ENCODE assay signal across 17 cellular contexts in genomic region chr14:58191763-58192596, GRCh38. TPM values are rescaled to one million over a fixed set of nuclear protein-coding genes. Genes with fewer than 3 reads are reported as not detected.
A peak's percentile ranks its signal among the peaks of the same experiment; 100 is the strongest.
DNase-seq lines count a peak whose midpoint lies in the region; ATAC-seq, FAIRE-seq and TF ChIP-seq lines count a peak whose summit lies in the region.
"Had no signal": no experiment of that assay in that cellular context is flagged by ENCODE, and none has a peak within 500 bp of the region (broad histone marks: within the 10 kb centered on the region; RNA-seq: fewer than 3 reads in every experiment).

No MANE protein-coding gene starts in this region.

- WGBS in suprapubic skin = 72% methylated on average over 3 of the region's 3 CpGs

- TF ChIP-seq EP300 in suprapubic skin (IDR thresholded peaks at IDR 0.05) = no peak

- H3K36me3 ChIP-seq in cardiac muscle cell (no peaks in the 10 kb centered on the region), suprapubic skin (no peaks in the 10 kb centered on the region)

- peak overlapping the region; percentile 76 for H3K27ac ChIP-seq in cardiac muscle cell
- H3K27ac ChIP-seq in suprapubic skin = no peak overlapping the region
- H3K27ac ChIP-seq: A549, C4-2B, GM23248 had no signal

- peak; percentile 56 for FAIRE-seq in urothelium cell line (lab: Jason Lieb, UNC)
- FAIRE-seq: A549 had no signal

- peaks cover 17% of the 10 kb centered on the region for H3K4me1 ChIP-seq in cardiac muscle cell (ENCODE audit: low read depth)
- no peaks in the 10 kb centered on the region for H3K4me1 ChIP-seq in suprapubic skin
- H3K4me1 ChIP-seq: A549 had no signal

- H3K9me3 ChIP-seq in cardiac muscle cell (ENCODE audit: low read depth) = no peaks in the 10 kb centered on the region
- H3K9me3 ChIP-seq in suprapubic skin = no peaks in the 10 kb centered on the region
- H3K9me3 ChIP-seq: A549 had no signal

- no peak for ATAC-seq in left cardiac atrium
- no peak for ATAC-seq in HG03135 (IDR thresholded peaks at IDR 0.05; ENCODE audit: unreplicated experiment)
- no peak for ATAC-seq in HG02763 (IDR thresholded peaks at IDR 0.05; ENCODE audit: unreplicated experiment)
- ATAC-seq: A549, HCT116 had no signal

- intact Hi-C loops in left cardiac atrium (cut with DNase I) = no loop called here

- TF ChIP-seq POLR2A in erythroblast (IDR thresholded peaks at IDR 0.05; ENCODE audit: low read length) = no peak
- TF ChIP-seq POLR2A in suprapubic skin (IDR thresholded peaks at IDR 0.05) = no peak

- peak in 1 of 2 donors; percentile 29 for DNase-seq in cardiac muscle cell (ENCODE audit: low read depth in 1 of 2, low spot score in 1 of 2)
- no peak for DNase-seq in left cardiac atrium
- peak; percentile 40 for DNase-seq in OCI-M1 (lab: John Stamatoyannopoulos, UW)
- peak; percentile 12 to 30 for DNase-seq in erythroblast (lab: John Stamatoyannopoulos, UW)
- no peak for DNase-seq in urothelium cell line (ENCODE audit: low spot score)
- no peak for DNase-seq in suprapubic skin (ENCODE audit: low spot score in 2 of 2)
- DNase-seq: GF-D8, GM23248, KBM-7, NCI-H1436, NCI-H345, NCI-H69 had no signal

- TF ChIP-seq CTCF in cardiac muscle cell (IDR thresholded peaks at IDR 0.05; ENCODE audit: low read depth, low read length) (no peak), suprapubic skin (IDR thresholded peaks at IDR 0.05) (no peak)

- H3K27me3 ChIP-seq in cardiac muscle cell (no peaks in the 10 kb centered on the region), suprapubic skin (no peaks in the 10 kb centered on the region)

- H3K4me3 ChIP-seq in cardiac muscle cell = no peak overlapping the region
- H3K4me3 ChIP-seq in suprapubic skin = no peak overlapping the region
- H3K4me3 ChIP-seq: A549, GM23248 had no signal

RNA-seq across cellular contexts. Expression of gene ACTR10, which starts 8.0 kb away (rescaled TPM):
- total RNA-seq in cardiac muscle cell = 90.8 and 101 TPM in 2 replicates
- 214 and 244 TPM in 2 replicates for polyA plus RNA-seq in cardiac muscle cell
- 10 to 100 TPM; 66.9 to 76.8 TPM for total RNA-seq in left cardiac atrium
- total RNA-seq in suprapubic skin = 10 to 100 TPM; 39.3 to 66.9 (median 54.8) TPM

RNA-seq across cellular contexts. Expression of gene ARMH4, which starts 40.0 kb away (rescaled TPM):
- total RNA-seq in cardiac muscle cell (28.5 and 64.6 TPM in 2 replicates), left cardiac atrium (10 to 100 TPM in 1 of 2 donors, 1 to 10 TPM in 1; 6.4 to 15.8 TPM), suprapubic skin (1 to 10 TPM; 2.8 to 4.7 (median 3.7) TPM)
- polyA plus RNA-seq in cardiac muscle cell = 48.6 and 78.1 TPM in 2 replicates

RNA-seq across cellular contexts. Expression of gene PSMA3, which starts 52.7 kb away (rescaled TPM):
- total RNA-seq in cardiac muscle cell (74.0 and 102 TPM in 2 replicates), left cardiac atrium (100 to 1,000 TPM; 121 to 134 TPM), suprapubic skin (10 to 100 TPM; 78.4 to 92.2 (median 82.4) TPM)
- polyA plus RNA-seq in cardiac muscle cell = 235 and 279 TPM in 2 replicates

Comparison
In these comparisons a context has a peak if more than half of its experiments do, and no peak if none do; other contexts are left out.
1. DNase-seq: peak in OCI-M1 (single experiment) and erythroblast (2 of 2); none in left cardiac atrium (single experiment), urothelium cell line (single experiment) and suprapubic skin (0 of 2).